ENCODE assay signal across 23 cellular contexts in genomic region chr9:5850735-5851122, GRCh38. TPM values are rescaled to one million over a fixed set of nuclear protein-coding genes. Genes with fewer than 3 reads are reported as not detected.
A peak's percentile ranks its signal among the peaks of the same experiment; 100 is the strongest.
DNase-seq lines count a peak whose midpoint lies in the region; ATAC-seq, FAIRE-seq and TF ChIP-seq lines count a peak whose summit lies in the region.
"Had no signal": no experiment of that assay in that cellular context is flagged by ENCODE, and none has a peak within 500 bp of the region (broad histone marks: within the 10 kb centered on the region; RNA-seq: fewer than 3 reads in every experiment).

No MANE protein-coding gene starts in this region.

- intact Hi-C loops in GM12878 (cut with micrococcal nuclease; ENCODE audit: unreplicated experiment) = no loop called here
- intact Hi-C loops in naive thymus-derived CD4-positive, alpha-beta T cell (cut with micrococcal nuclease) = loop anchor here (1.0 to 2.0 kb wide), 3 partner anchors 7 to 18 kb away; partner anchors contain the start of gene ERMP1 (in 1 of the 2)

- H3K4me2 ChIP-seq in GM12878 (ENCODE audit: control insufficient read depth, insufficient read depth) = peak overlapping the region; percentile 41; the same call in 1 of the 2 replicates

- ATAC-seq in GM12878 (peak; percentile 27), HG03432 (IDR thresholded peaks at IDR 0.05; ENCODE audit: unreplicated experiment) (no peak)
- ATAC-seq in naive thymus-derived CD4-positive, alpha-beta T cell = no peak
- ATAC-seq: body of pancreas, WTC11 had no signal

- H3K4me3 ChIP-seq in HL-60 (replicated peaks; ENCODE audit: insufficient read depth, low read length) (no peak overlapping the region), GM12878 (no peak overlapping the region)
- no peak overlapping the region for H3K4me3 ChIP-seq in naive thymus-derived CD4-positive, alpha-beta T cell (ENCODE audit: low read length)
- H3K4me3 ChIP-seq: body of pancreas, GM23248, left ventricle myocardium inferior, right atrium auricular region, tibial artery had no signal

- POLR2A ChIA-PET in activated CD4-positive, alpha-beta T cell treated with anti-CD3 and anti-CD28 coated beads, Interleukin-2, amount 10 ng/mL, durations not matched to agents 7 days and 5 days (lab: Charles Lee) = no interaction called here
- POLR2A ChIA-PET in GM12878 (lab: Charles Lee) = interaction anchor here (0.9 to 10.5 kb wide), 9 partner anchors 9 to 267 kb away, joined by 3 to 142 read pairs (median 4); partner anchors contain the start of genes ERMP1 and RIC1
- POLR2A ChIA-PET in naive thymus-derived CD4-positive, alpha-beta T cell (lab: Charles Lee) = interaction anchor here (2.4 kb wide), 1 partner anchor 9 kb away, joined by 10 read pairs; no protein-coding TSS in a partner anchor

- H3K4me1 ChIP-seq in GM12878 (ENCODE audit: control insufficient read depth, insufficient read depth, low read length) = peaks cover 42% of the 10 kb centered on the region
- H3K4me1 ChIP-seq in naive thymus-derived CD4-positive, alpha-beta T cell (ENCODE audit: control insufficient read depth in 2 of 2, insufficient read depth in 2 of 2, low read length in 2 of 2) = peaks cover 3 to 11% of the 10 kb centered on the region in 2 donors
- H3K4me1 ChIP-seq: body of pancreas, left ventricle myocardium inferior, right atrium auricular region, tibial artery had no signal

- no peak for TF ChIP-seq POLR2A in GM12878 (IDR thresholded peaks at IDR 0.05; ENCODE audit: low read depth, low read length)

- TF ChIP-seq CTCF in HL-60 (IDR thresholded peaks at IDR 0.05; ENCODE audit: insufficient read depth, low read length) = no peak
- no peak for TF ChIP-seq CTCF in GM12878 (IDR thresholded peaks at IDR 0.05 in 2 of 3, conservative IDR thresholded peaks at IDR 0.05 in 1 of 3; ENCODE audit: control insufficient read depth in 2 of 3, extremely low read depth in 1 of 3, insufficient read depth in 1 of 3, low read depth in 3 of 3, low read length in 3 of 3)

- SMC1A ChIA-PET in GM12878 (lab: Charles Lee; ENCODE audit: uncharacterized antibody, unreplicated experiment) = interaction anchor here (0.8 to 5.5 kb wide), 20 partner anchors 8 to 223 kb away, joined by 3 to 58 read pairs (median 8); partner anchors contain the start of gene ERMP1

- H3K27ac ChIP-seq in HL-60 (replicated peaks) (peak overlapping the region; percentile 38; the same call in 1 of the 2 replicates), GM12878 (ENCODE audit: control insufficient read depth, insufficient read depth) (peak overlapping the region; percentile 54; the same call in 1 of the 2 replicates)
- no peak overlapping the region for H3K27ac ChIP-seq in naive thymus-derived CD4-positive, alpha-beta T cell (ENCODE audit: low read depth, low read length)
- H3K27ac ChIP-seq: body of pancreas, GM23248, left ventricle myocardium inferior, right atrium auricular region, tibial artery had no signal

- H3K4me3 Mint-ChIP-seq in activated CD4-positive, alpha-beta T cell treated with anti-CD3 and anti-CD28 coated beads, Interleukin-2, amount 10 ng/mL, durations not matched to agents 7 days and 5 days = no peak overlapping the region
- H3K4me3 Mint-ChIP-seq in naive thymus-derived CD4-positive, alpha-beta T cell = peak overlapping the region in 1 of 10 donors; percentile 44
- H3K4me3 Mint-ChIP-seq: stimulated activated naive B cell treated with anti-CD40 and anti-IgM and Interleukin-4, amounts not matched to agents 10 μg/mL and 1 μg/mL and 100 μg/mL, for 72 hours; WTC11 had no signal

- peaks cover 26% of the 10 kb centered on the region for H3K36me3 Mint-ChIP-seq in activated CD4-positive, alpha-beta T cell treated with anti-CD3 and anti-CD28 coated beads, Interleukin-2, amount 10 ng/mL, durations not matched to agents 7 days and 5 days (ENCODE audit: low read depth)
- H3K36me3 Mint-ChIP-seq in naive thymus-derived CD4-positive, alpha-beta T cell = peaks cover 3 to 59% (median 6%) of the 10 kb centered on the region in 5 donors
- H3K36me3 Mint-ChIP-seq: WTC11 had no signal

- no peaks in the 10 kb centered on the region for H4K20me1 ChIP-seq in GM12878 (ENCODE audit: control insufficient read depth, insufficient read depth)

- peak overlapping the region; percentile 60 for H3K27ac Mint-ChIP-seq in activated CD4-positive, alpha-beta T cell treated with anti-CD3 and anti-CD28 coated beads, Interleukin-2, amount 10 ng/mL, durations not matched to agents 7 days and 5 days
- H3K27ac Mint-ChIP-seq in naive thymus-derived CD4-positive, alpha-beta T cell = peak overlapping the region in 6 of 9 donors; percentile 1 to 83 (median 57)
- H3K27ac Mint-ChIP-seq: stimulated activated naive B cell treated with anti-CD40 and anti-IgM and Interleukin-4, amounts not matched to agents 10 μg/mL and 1 μg/mL and 100 μg/mL, for 72 hours; WTC11 had no signal

- RAD21 ChIA-PET in GM12878 (lab: Charles Lee; ENCODE audit: unreplicated experiment) = interaction anchor here (1.0 to 5.5 kb wide), 10 partner anchors 16 to 157 kb away, joined by 3 to 59 read pairs (median 10); partner anchors contain the start of gene ERMP1

- no peak for DNase-seq in activated CD4-positive, alpha-beta T cell treated with anti-CD3 and anti-CD28 coated beads, Interleukin-2, amount 10 ng/mL, durations not matched to agents 7 days and 5 days
- no peak for DNase-seq in activated CD4-positive, alpha-beta T cell treated with anti-CD3 and anti-CD28 coated beads for 1 hour
- no peak for DNase-seq in HL-60 (ENCODE audit: low read depth in 1 of 2, low spot score in 1 of 2)
- DNase-seq in GM12878 (ENCODE audit: low read depth, low spot score) = no peak
- DNase-seq in naive thymus-derived CD4-positive, alpha-beta T cell = no peak
- no peak for DNase-seq in NCI-H2196 treated with DMSO at 0.1 percent for 48 hours (lab: John Stamatoyannopoulos, UW; ENCODE audit: unreplicated experiment)
- no peak for DNase-seq in NCI-H774 (lab: John Stamatoyannopoulos, UW)
- DNase-seq: activated naive CD4-positive, alpha-beta T cell; C1 segment of cervical spinal cord; left ventricle myocardium inferior; NCI-H146; occipital lobe; Right ventricle myocardium superior; stimulated activated naive B cell treated with anti-CD40 and anti-IgM and Interleukin-4, amounts not matched to agents 10 μg/mL and 1 μg/mL and 100 μg/mL, for 72 hours; tibial artery had no signal

- peak overlapping the region; percentile 1; the same call in 1 of the 2 replicates for H2AFZ ChIP-seq in GM12878 (ENCODE audit: control insufficient read depth, low read depth, low read length)
- H2AFZ ChIP-seq: GM23248 had no signal

- H3K9ac ChIP-seq in GM12878 (ENCODE audit: control insufficient read depth, insufficient read depth, low read length) = no peak overlapping the region
- H3K9ac ChIP-seq: GM23248 had no signal

- no peak for TF ChIP-seq RAD21 in GM12878 (IDR thresholded peaks at IDR 0.05; ENCODE audit: insufficient read depth, low read depth, low read length)

- in situ Hi-C loops in GM12878 (cut with MboI) = no loop called here

- no peaks in the 10 kb centered on the region; the same call in 2 of the 3 replicates for H3K9me3 ChIP-seq in GM12878 (replicated peaks; ENCODE audit: control insufficient read depth, insufficient read depth, low read length)
- H3K9me3 ChIP-seq in naive thymus-derived CD4-positive, alpha-beta T cell (ENCODE audit: control insufficient read depth in 2 of 3, low read length in 3 of 3) = no peaks in the 10 kb centered on the region
- H3K9me3 ChIP-seq: body of pancreas, left ventricle myocardium inferior, right atrium auricular region, tibial artery had no signal

- peaks cover under 1% of the 10 kb centered on the region for H3K27me3 Mint-ChIP-seq in activated CD4-positive, alpha-beta T cell treated with anti-CD3 and anti-CD28 coated beads, Interleukin-2, amount 10 ng/mL, durations not matched to agents 7 days and 5 days
- H3K27me3 Mint-ChIP-seq in naive thymus-derived CD4-positive, alpha-beta T cell = no peaks in the 10 kb centered on the region
- H3K27me3 Mint-ChIP-seq: stimulated activated naive B cell treated with anti-CD40 and anti-IgM and Interleukin-4, amounts not matched to agents 10 μg/mL and 1 μg/mL and 100 μg/mL, for 72 hours had no signal

- CTCF ChIA-PET in activated CD4-positive, alpha-beta T cell treated with anti-CD3 and anti-CD28 coated beads, Interleukin-2, amount 10 ng/mL, durations not matched to agents 7 days and 5 days (lab: Charles Lee) = interaction anchor here (0.6 to 2.0 kb wide), 5 partner anchors 9 to 1034 kb away, joined by 3 to 9 read pairs (median 3); no protein-coding TSS in a partner anchor
- CTCF ChIA-PET in GM12878 (lab: Yijun Ruan, JAX) = interaction anchor here (1.3 to 4.3 kb wide), 12 partner anchors 9 to 204 kb away, joined by 3 to 31 read pairs (median 12); partner anchors contain the start of gene ERMP1
- CTCF ChIA-PET in naive thymus-derived CD4-positive, alpha-beta T cell (lab: Charles Lee) = interaction anchor here (0.6 to 1.2 kb wide), 3 partner anchors 19 to 260 kb away, joined by 3 read pairs; no protein-coding TSS in a partner anchor

- BruUV-seq in GM12878 (replicated peaks; lab: Mats Ljungman, UMichigan) = no TSS peak

- H3K79me2 ChIP-seq in GM12878 (ENCODE audit: control insufficient read depth, insufficient read depth, low read length) = no peaks in the 10 kb centered on the region

- H3K4me1 Mint-ChIP-seq in activated CD4-positive, alpha-beta T cell treated with anti-CD3 and anti-CD28 coated beads, Interleukin-2, amount 10 ng/mL, durations not matched to agents 7 days and 5 days = peaks cover 68% of the 10 kb centered on the region
- peaks cover 19 to 68% (median 45%) of the 10 kb centered on the region in 7 donors for H3K4me1 Mint-ChIP-seq in naive thymus-derived CD4-positive, alpha-beta T cell
- H3K4me1 Mint-ChIP-seq: WTC11 had no signal

- FAIRE-seq in GM12878 (lab: Jason Lieb, UNC) = no peak

- H3K27me3 ChIP-seq in HL-60 (ENCODE audit: insufficient read depth, poor library complexity, severe bottlenecking) = no peaks in the 10 kb centered on the region
- H3K27me3 ChIP-seq in GM12878 (replicated peaks in 1 of 2; ENCODE audit: control insufficient read depth in 2 of 2, insufficient read depth in 2 of 2, low read length in 1 of 2) = no peaks in the 10 kb centered on the region
- H3K27me3 ChIP-seq in naive thymus-derived CD4-positive, alpha-beta T cell (ENCODE audit: control insufficient read depth in 2 of 2, insufficient read depth in 2 of 2, low read length in 2 of 2) = no peaks in the 10 kb centered on the region
- H3K27me3 ChIP-seq: body of pancreas, right atrium auricular region, tibial artery had no signal

- H3K9me3 Mint-ChIP-seq in activated CD4-positive, alpha-beta T cell treated with anti-CD3 and anti-CD28 coated beads, Interleukin-2, amount 10 ng/mL, durations not matched to agents 7 days and 5 days = peaks cover 8% of the 10 kb centered on the region
- peaks cover 0 to 9% (median 0%) of the 10 kb centered on the region in 11 donors for H3K9me3 Mint-ChIP-seq in naive thymus-derived CD4-positive, alpha-beta T cell
- H3K9me3 Mint-ChIP-seq: WTC11 had no signal

- TF ChIP-seq EP300 in GM12878 (IDR thresholded peaks at IDR 0.05; ENCODE audit: borderline replicate concordance in 1 of 2, control insufficient read depth in 1 of 2, low read depth in 2 of 2, low read length in 2 of 2) = no peak

- no peaks in the 10 kb centered on the region for H3K36me3 ChIP-seq in GM12878 (ENCODE audit: control insufficient read depth in 2 of 2, insufficient read depth in 2 of 2, low read length in 1 of 2)
- H3K36me3 ChIP-seq in naive thymus-derived CD4-positive, alpha-beta T cell (ENCODE audit: control insufficient read depth in 2 of 3, insufficient read depth in 3 of 3, low read length in 3 of 3) = no peaks in the 10 kb centered on the region
- H3K36me3 ChIP-seq: left ventricle myocardium inferior, right atrium auricular region, tibial artery had no signal

RNA-seq across cellular contexts. Expression of gene ERMP1, which starts 17.8 kb away (rescaled TPM):
- total RNA-seq in activated CD4-positive, alpha-beta T cell treated with anti-CD3 and anti-CD28 coated beads, Interleukin-2, amount 10 ng/mL, durations not matched to agents 7 days and 5 days = 10 to 100 TPM; 24.2 to 25.1 TPM
- total RNA-seq in GM12878 (2013; cell fraction: nucleolus; rRNA removed) = 81.3 and 85.3 TPM in 2 replicates
- total RNA-seq in GM12878 (2014; rRNA removed) (8.0 and 9.3 TPM in 2 replicates), GM12878 (2014; rRNA removed; fragmentation: Illumina TruSeq; extraction: Trizol) (8.1 and 8.2 TPM in 2 replicates), GM12878 (2021) (12.9 and 13.5 TPM in 2 replicates)
- polyA plus RNA-seq in GM12878 (2011; ENCODE audit: low read depth) = 5.9 TPM
- polyA plus RNA-seq in GM12878 (2011; rRNA removed) (42.1 and 50.8 TPM in 2 replicates), GM12878 (2014; fragmentation: Illumina TruSeq; extraction: Trizol) (8.1 and 13.1 TPM in 2 replicates), GM12878 (2014; fragmentation: Nextera tagmentation; extraction: Ambion mirVana) (1 to 10 TPM; 2.4 to 2.7 TPM), GM12878 (2014; rRNA removed) (5.3 and 6.0 TPM in 2 replicates), GM12878 (2016; fragmentation: Nextera tagmentation; extraction: Ambion mirVana) (10 to 100 TPM in 1 of 2 experiments, 1 to 10 TPM in 1; 8.5 to 10.1 TPM)
- polyA plus RNA-seq in GM12878 (2011; cell fraction: cytosol; rRNA removed) = 18.4 and 27.9 TPM in 2 replicates
- 29.5 and 34.2 TPM in 2 replicates for polyA plus RNA-seq in GM12878 (2011; cell fraction: nucleus; rRNA removed)
- 6.7 and 10.3 TPM in 2 replicates for polyA plus RNA-seq in GM12878 (2012)
- 53.6 and 64.4 TPM in 2 replicates for polyA minus RNA-seq in GM12878 (2011; rRNA and poly(A)+ RNA removed)
- polyA minus RNA-seq in GM12878 (2011; cell fraction: cytosol; rRNA and poly(A)+ RNA removed) = 13.2 and 17.3 TPM in 2 replicates
- 24.4 and 31.4 TPM in 2 replicates for polyA minus RNA-seq in GM12878 (2011; cell fraction: nucleus; rRNA and poly(A)+ RNA removed)
- total RNA-seq in naive thymus-derived CD4-positive, alpha-beta T cell = 10 to 100 TPM in 4 of 5 experiments, 1 to 10 TPM in 1; 9.5 to 37.1 (median 20.0) TPM
- 1 to 10 TPM; 7.3 to 9.7 TPM for polyA plus RNA-seq in naive thymus-derived CD4-positive, alpha-beta T cell

RNA-seq across cellular contexts. Expression of gene MLANA, which starts 40.0 kb away (rescaled TPM):
- not detected for total RNA-seq in activated CD4-positive, alpha-beta T cell treated with anti-CD3 and anti-CD28 coated beads, Interleukin-2, amount 10 ng/mL, durations not matched to agents 7 days and 5 days
- total RNA-seq in GM12878 (2013; cell fraction: nucleolus; rRNA removed) = not detected in 2 replicates
- total RNA-seq in GM12878 (2014; rRNA removed) = 0.11 TPM in 1 of 2 replicates, not detected in the other
- total RNA-seq in GM12878 (2014; rRNA removed; fragmentation: Illumina TruSeq; extraction: Trizol) = not detected in 2 replicates
- not detected in 2 replicates for total RNA-seq in GM12878 (2021)
- polyA plus RNA-seq in GM12878 (2011; ENCODE audit: low read depth) = 0.20 TPM
- not detected in 2 replicates for polyA plus RNA-seq in GM12878 (2011; rRNA removed)
- polyA plus RNA-seq in GM12878 (2011; cell fraction: cytosol; rRNA removed) = not detected in 2 replicates
- polyA plus RNA-seq in GM12878 (2011; cell fraction: nucleus; rRNA removed) = not detected in 2 replicates
- 0.31 and 0.70 TPM in 2 replicates for polyA plus RNA-seq in GM12878 (2012)
- not detected in 2 replicates for polyA plus RNA-seq in GM12878 (2014; fragmentation: Illumina TruSeq; extraction: Trizol)
- polyA plus RNA-seq in GM12878 (2014; fragmentation: Nextera tagmentation; extraction: Ambion mirVana) = under 1 TPM; 0.11 to 0.15 TPM
- not detected in 2 replicates for polyA plus RNA-seq in GM12878 (2014; rRNA removed)
- under 1 TPM in 1 of 2 experiments, not detected in 1; 0.26 TPM for polyA plus RNA-seq in GM12878 (2016; fragmentation: Nextera tagmentation; extraction: Ambion mirVana)
- not detected in 2 replicates for polyA minus RNA-seq in GM12878 (2011; rRNA and poly(A)+ RNA removed)
- polyA minus RNA-seq in GM12878 (2011; cell fraction: cytosol; rRNA and poly(A)+ RNA removed) = not detected in 2 replicates
- polyA minus RNA-seq in GM12878 (2011; cell fraction: nucleus; rRNA and poly(A)+ RNA removed) = not detected in 2 replicates
- total RNA-seq in naive thymus-derived CD4-positive, alpha-beta T cell = not detected
- polyA plus RNA-seq in naive thymus-derived CD4-positive, alpha-beta T cell = under 1 TPM; 0.38 to 0.97 TPM
- total RNA-seq: A673; body of pancreas; epithelial cell of proximal tubule; GM23248; left ventricle myocardium inferior; occipital lobe; right atrium auricular region; Right ventricle myocardium superior; T-helper 1 cell treated with Interleukin-12 subunit alpha and Interleukin-12 subunit beta and Interleukin-4 antibody, amounts not matched to agents 30 ng/mL and 1 ng/mL, for 36 hours; WTC11 had no signal
